ENCODE assay signal across 14 cellular contexts in the genomic region with DNA sequence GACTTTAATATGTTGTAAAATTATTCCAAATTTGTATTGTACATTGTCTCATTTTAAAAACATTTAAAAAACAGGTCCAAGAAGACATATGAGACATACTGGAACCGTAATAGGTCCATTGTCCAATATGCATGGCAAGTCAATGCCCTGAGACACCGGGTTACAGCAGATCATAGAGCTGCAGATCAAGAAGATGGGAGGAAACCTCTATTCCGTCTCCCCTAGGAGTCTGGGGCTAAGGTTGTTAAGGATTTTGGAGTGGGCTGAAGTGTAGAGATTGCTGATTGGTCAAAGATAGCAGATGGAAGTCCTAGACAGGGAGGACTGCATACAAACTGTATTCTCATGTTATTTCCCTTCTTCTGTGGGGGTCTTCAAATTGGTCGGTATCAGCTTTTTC.
A peak's percentile ranks its signal among the peaks of the same experiment; 100 is the strongest.
DNase-seq lines count a peak whose midpoint lies in the region; ATAC-seq and TF ChIP-seq lines count a peak whose summit lies in the region.
"Had no signal": no experiment of that assay in that cellular context is flagged by ENCODE, and none has a peak within 500 bp of the region (broad histone marks: within the 10 kb centered on the region; RNA-seq: fewer than 3 reads in every experiment).

No MANE protein-coding gene starts in this region.

- no peak overlapping the region for H3K27ac Mint-ChIP-seq in glutamatergic neuron (ENCODE audit: unreplicated experiment)
- H3K27ac Mint-ChIP-seq: CD14-positive monocyte; CD4-positive, alpha-beta memory T cell had no signal

- H3K4me3 Mint-ChIP-seq in glutamatergic neuron (ENCODE audit: unreplicated experiment), result peak overlapping the region; percentile 32
- H3K4me3 Mint-ChIP-seq: CD14-positive monocyte; CD4-positive, alpha-beta memory T cell; H9 had no signal

- no peak overlapping the region for H3K4me3 ChIP-seq in left lung
- no peak overlapping the region for H3K4me3 ChIP-seq in upper lobe of right lung
- no peak overlapping the region for H3K4me3 ChIP-seq in heart left ventricle
- H3K4me3 ChIP-seq: BLaER1, K562 had no signal

- no peak for TF ChIP-seq POLR2A in heart left ventricle (IDR thresholded peaks at IDR 0.05)

- DNase-seq in DMS53 (lab: John Stamatoyannopoulos, UW) (peak; percentile 52), DMS53 treated with DMSO at 0.1 percent for 48 hours (lab: John Stamatoyannopoulos, UW; ENCODE audit: unreplicated experiment) (no peak), glutamatergic neuron (no peak), left lung (no peak), upper lobe of right lung (no peak), heart left ventricle (no peak), cortex of kidney (lab: John Stamatoyannopoulos, UW) (no peak)
- DNase-seq: CD4-positive, alpha-beta memory T cell; H9 had no signal

- H3K27me3 ChIP-seq in left lung, result no peaks in the 10 kb centered on the region
- no peaks in the 10 kb centered on the region for H3K27me3 ChIP-seq in upper lobe of right lung
- no peaks in the 10 kb centered on the region for H3K27me3 ChIP-seq in heart left ventricle
- H3K27me3 ChIP-seq: BLaER1 had no signal

- peaks cover 2% of the 10 kb centered on the region for H3K4me1 Mint-ChIP-seq in glutamatergic neuron (ENCODE audit: low read depth, unreplicated experiment)
- H3K4me1 Mint-ChIP-seq: CD14-positive monocyte; CD4-positive, alpha-beta memory T cell had no signal

- H3K36me3 ChIP-seq in left lung (no peaks in the 10 kb centered on the region), upper lobe of right lung (no peaks in the 10 kb centered on the region), heart left ventricle (no peaks in the 10 kb centered on the region)
- H3K36me3 ChIP-seq: BLaER1 had no signal

- H3K9me3 ChIP-seq in left lung, result no peaks in the 10 kb centered on the region
- no peaks in the 10 kb centered on the region for H3K9me3 ChIP-seq in upper lobe of right lung
- H3K9me3 ChIP-seq in heart left ventricle, result peaks cover 0 to 7% (median 0%) of the 10 kb centered on the region in 12 donors
- H3K9me3 ChIP-seq: BLaER1 had no signal

- no peaks in the 10 kb centered on the region for H3K36me3 Mint-ChIP-seq in glutamatergic neuron (ENCODE audit: unreplicated experiment)
- H3K36me3 Mint-ChIP-seq: CD14-positive monocyte; CD4-positive, alpha-beta memory T cell had no signal

- intact Hi-C loops in left lung (cut with DNase I), result no loop called here
- intact Hi-C loops in upper lobe of right lung (cut with DNase I), result no loop called here
- intact Hi-C loops in heart left ventricle (cut with DNase I), result no loop called here

- H3K27ac ChIP-seq in left lung, result no peak overlapping the region
- H3K27ac ChIP-seq in upper lobe of right lung, result no peak overlapping the region
- H3K27ac ChIP-seq in heart left ventricle, result no peak overlapping the region
- H3K27ac ChIP-seq: 22Rv1, BLaER1 had no signal

- H3K27me3 Mint-ChIP-seq in glutamatergic neuron (ENCODE audit: unreplicated experiment), result no peaks in the 10 kb centered on the region

- ATAC-seq in left lung (peak; percentile 53), upper lobe of right lung (peak; percentile 46), heart left ventricle (no peak), GM19463 (IDR thresholded peaks at IDR 0.05; ENCODE audit: unreplicated experiment) (no peak)
- ATAC-seq: K562 had no signal

- 89 to 92% (median 90%) methylated on average over 4 of the region's 4 CpGs for WGBS in heart left ventricle, 4 donors

- TF ChIP-seq CTCF in glutamatergic neuron (IDR thresholded peaks at IDR 0.05; ENCODE audit: partially characterized antibody, unreplicated experiment) (no peak), left lung (IDR thresholded peaks at IDR 0.05) (no peak), upper lobe of right lung (IDR thresholded peaks at IDR 0.05) (no peak), heart left ventricle (IDR thresholded peaks at IDR 0.05) (no peak)

- peaks cover 2% of the 10 kb centered on the region for H3K9me3 Mint-ChIP-seq in glutamatergic neuron (ENCODE audit: unreplicated experiment)

- H3K4me1 ChIP-seq in left lung (no peaks in the 10 kb centered on the region), upper lobe of right lung (no peaks in the 10 kb centered on the region), heart left ventricle (peaks cover 0 to 10% (median 0%) of the 10 kb centered on the region in 12 donors)

Comparison
In these comparisons a context has a peak if more than half of its experiments do, and no peak if none do; other contexts are left out.
1. ATAC-seq: peak in left lung (single experiment) and upper lobe of right lung (single experiment); none in heart left ventricle (0 of 4) and GM19463 (single experiment).